17 cellular contexts compared by ENCODE assay signal in genomic region chr5:142119051-142119625, GRCh38. TPM values are rescaled to one million over a fixed set of nuclear protein-coding genes. Genes with fewer than 3 reads are reported as not detected.
DNase-seq lines count a peak whose midpoint lies in the region; ATAC-seq and TF ChIP-seq lines count a peak whose summit lies in the region.
"Had no signal": no experiment of that assay in that cellular context is flagged by ENCODE, and none has a peak within 500 bp of the region (broad histone marks: within the 10 kb centered on the region; RNA-seq: fewer than 3 reads in every experiment).

No MANE protein-coding gene starts in this region.

- peaks cover 83% of the 10 kb centered on the region for H3K4me1 Mint-ChIP-seq in activated T-cell treated with anti-CD3 and anti-CD28 coated beads, Interleukin-2, amount 50 U/mL, for 24 hours (ENCODE audit: low read depth)
- peaks cover 85 to 94% (median 88%) of the 10 kb centered on the region in 3 donors for H3K4me1 Mint-ChIP-seq in T-cell

- H3K9me3 ChIP-seq in HEK293 (ENCODE audit: control insufficient read depth, insufficient read depth, low read depth, low read length) (no peaks in the 10 kb centered on the region), transverse colon (no peaks in the 10 kb centered on the region)
- H3K9me3 ChIP-seq: A549 had no signal

- peaks cover 3% of the 10 kb centered on the region for H3K9me3 Mint-ChIP-seq in activated T-cell treated with anti-CD3 and anti-CD28 coated beads, Interleukin-2, amount 50 U/mL, for 24 hours
- H3K9me3 Mint-ChIP-seq in T-cell, result no peaks in the 10 kb centered on the region

- H3K4me3 Mint-ChIP-seq in activated T-cell treated with anti-CD3 and anti-CD28 coated beads, Interleukin-2, amount 50 U/mL, for 24 hours, result no peak overlapping the region
- H3K4me3 Mint-ChIP-seq in T-cell, result peak overlapping the region in 1 of 3 donors; percentile 70

- in situ Hi-C loops in transverse colon (cut with MboI; ENCODE audit: low pct_ligation_motif_present in 1 of 4, low pct_unique_long_range_greater_than_20kb in 1 of 4, low sequenced_read_pairs in 3 of 4), result no loop called here

- no peaks in the 10 kb centered on the region for H3K27me3 ChIP-seq in transverse colon

- H3K4me1 ChIP-seq in HEK293 (ENCODE audit: control insufficient read depth, insufficient read depth, low read length), result peaks cover 18% of the 10 kb centered on the region
- H3K4me1 ChIP-seq in transverse colon, result peaks cover 0 to 34% (median 0%) of the 10 kb centered on the region in 4 donors

- H3K36me3 ChIP-seq in HEK293 (ENCODE audit: control insufficient read depth in 2 of 2, insufficient read depth in 1 of 2, low read length in 2 of 2) (peaks cover 0 to 15% of the 10 kb centered on the region in 2 experiments; a peak in 2 of 3 replicates), transverse colon (no peaks in the 10 kb centered on the region)

- H3K36me3 Mint-ChIP-seq in activated T-cell treated with anti-CD3 and anti-CD28 coated beads, Interleukin-2, amount 50 U/mL, for 24 hours (ENCODE audit: low read depth), result peaks cover 79% of the 10 kb centered on the region
- peaks cover 47% of the 10 kb centered on the region for H3K36me3 Mint-ChIP-seq in T-cell

- POLR2A ChIA-PET in HEK293 (lab: Yijun Ruan, JAX), result no interaction called here
- POLR2A ChIA-PET in T-cell (lab: Charles Lee), result interaction anchor here in 1 of 2 donors (0.6 kb wide), 1 partner anchor 20 kb away, joined by 3 read pairs; no protein-coding TSS in a partner anchor

- TF ChIP-seq CTCF in HEK293 (tag by site-specific recombination; IDR thresholded peaks at IDR 0.05) (no peak), transverse colon (IDR thresholded peaks at IDR 0.05) (no peak)

- no peaks in the 10 kb centered on the region for H3K27me3 Mint-ChIP-seq in activated T-cell treated with anti-CD3 and anti-CD28 coated beads, Interleukin-2, amount 50 U/mL, for 24 hours
- no peaks in the 10 kb centered on the region for H3K27me3 Mint-ChIP-seq in T-cell
- H3K27me3 Mint-ChIP-seq: IgD-negative memory B cell had no signal

- no peak for TF ChIP-seq POLR2A in erythroblast (IDR thresholded peaks at IDR 0.05; ENCODE audit: low read length)
- TF ChIP-seq POLR2A in transverse colon (IDR thresholded peaks at IDR 0.05), result no peak

- TF ChIP-seq EP300 in transverse colon (IDR thresholded peaks at IDR 0.05; ENCODE audit: low read depth), result no peak

- no peak for DNase-seq in activated T-cell treated with anti-CD3 and anti-CD28 coated beads, Interleukin-2, amount 50 U/mL, for 24 hours
- no peak for DNase-seq in activated T-cell treated with anti-CD3 and anti-CD28 coated beads, Interleukin-2, amount 50 U/mL, for 1 hour
- DNase-seq in T-cell, result no peak
- DNase-seq in erythroblast (lab: John Stamatoyannopoulos, UW), result peak; percentile 88 to 92
- DNase-seq in transverse colon, result no peak
- DNase-seq: DND-41, GF-D8, NCI-H1092, NCI-H2107, NCI-H446 had no signal

- H3K27ac ChIP-seq in HEK293 (ENCODE audit: extremely low read depth, low read depth, low read length) (no peak overlapping the region), transverse colon (no peak overlapping the region)
- H3K27ac ChIP-seq: A549, C4-2B had no signal

- no peak for ATAC-seq in T-cell (replicated peaks in 1 of 4)
- ATAC-seq in HG02763 (IDR thresholded peaks at IDR 0.05; ENCODE audit: unreplicated experiment), result no peak
- ATAC-seq in HG03175 (IDR thresholded peaks at IDR 0.05; ENCODE audit: unreplicated experiment), result no peak
- ATAC-seq: A549, Right ventricle myocardium inferior had no signal

- peak overlapping the region; percentile 0 for H3K27ac Mint-ChIP-seq in activated T-cell treated with anti-CD3 and anti-CD28 coated beads, Interleukin-2, amount 50 U/mL, for 24 hours
- peak overlapping the region; percentile 23 to 40 for H3K27ac Mint-ChIP-seq in T-cell
- H3K27ac Mint-ChIP-seq: IgD-negative memory B cell had no signal

- intact Hi-C loops in transverse colon (cut with DNase I; ENCODE audit: low total_unique reads), result no loop called here

- no peak overlapping the region for H3K4me3 ChIP-seq in HEK293 (ENCODE audit: low read depth, low read length)
- H3K4me3 ChIP-seq in transverse colon, result no peak overlapping the region
- H3K4me3 ChIP-seq: A549 had no signal

- CTCF ChIA-PET in HEK293 (lab: Yijun Ruan, JAX), result interaction anchor here (0.5 kb wide), 1 partner anchor 89 kb away, joined by 3 read pairs; no protein-coding TSS in a partner anchor
- CTCF ChIA-PET in T-cell (lab: Charles Lee), result interaction anchor here in 1 of 2 donors (0.6 to 2.2 kb wide), 3 partner anchors 10 to 15 kb away, joined by 3 to 5 read pairs (median 4); no protein-coding TSS in a partner anchor

TF ChIP-seq in HEK293, 187 proteins besides CTCF, POLR2A, EP300 and RAD21:
- TF ChIP-seq, protein P1, sequence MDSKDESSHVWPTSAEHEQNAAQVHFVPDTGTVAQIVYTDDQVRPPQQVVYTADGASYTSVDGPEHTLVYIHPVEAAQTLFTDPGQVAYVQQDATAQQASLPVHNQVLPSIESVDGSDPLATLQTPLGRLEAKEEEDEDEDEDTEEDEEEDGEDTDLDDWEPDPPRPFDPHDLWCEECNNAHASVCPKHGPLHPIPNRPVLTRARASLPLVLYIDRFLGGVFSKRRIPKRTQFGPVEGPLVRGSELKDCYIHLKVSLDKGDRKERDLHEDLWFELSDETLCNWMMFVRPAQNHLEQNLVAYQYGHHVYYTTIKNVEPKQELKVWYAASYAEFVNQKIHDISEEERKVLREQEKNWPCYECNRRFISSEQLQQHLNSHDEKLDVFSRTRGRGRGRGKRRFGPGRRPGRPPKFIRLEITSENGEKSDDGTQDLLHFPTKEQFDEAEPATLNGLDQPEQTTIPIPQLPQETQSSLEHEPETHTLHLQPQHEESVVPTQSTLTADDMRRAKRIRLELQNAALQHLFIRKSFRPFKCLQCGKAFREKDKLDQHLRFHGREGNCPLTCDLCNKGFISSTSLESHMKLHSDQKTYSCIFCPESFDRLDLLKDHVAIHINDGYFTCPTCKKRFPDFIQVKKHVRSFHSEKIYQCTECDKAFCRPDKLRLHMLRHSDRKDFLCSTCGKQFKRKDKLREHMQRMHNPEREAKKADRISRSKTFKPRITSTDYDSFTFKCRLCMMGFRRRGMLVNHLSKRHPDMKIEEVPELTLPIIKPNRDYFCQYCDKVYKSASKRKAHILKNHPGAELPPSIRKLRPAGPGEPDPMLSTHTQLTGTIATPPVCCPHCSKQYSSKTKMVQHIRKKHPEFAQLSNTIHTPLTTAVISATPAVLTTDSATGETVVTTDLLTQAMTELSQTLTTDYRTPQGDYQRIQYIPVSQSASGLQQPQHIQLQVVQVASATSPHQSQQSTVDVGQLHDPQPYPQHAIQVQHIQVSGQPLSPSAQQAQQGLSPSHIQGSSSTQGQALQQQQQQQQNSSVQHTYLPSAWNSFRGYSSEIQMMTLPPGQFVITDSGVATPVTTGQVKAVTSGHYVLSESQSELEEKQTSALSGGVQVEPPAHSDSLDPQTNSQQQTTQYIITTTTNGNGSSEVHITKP (tag by site-specific recombination; IDR thresholded peaks at IDR 0.05), result 0 out of 2 replicates have a peak, but pooled peaks have one; percentile 16
- TF ChIP-seq ZNF23 (tag by site-specific recombination; IDR thresholded peaks at IDR 0.05; ENCODE audit: borderline replicate concordance), result no peak
- peak; percentile 57 for TF ChIP-seq EGR2 (tag by site-specific recombination; IDR thresholded peaks at IDR 0.05; ENCODE audit: low read depth)
- peak; percentile 54 for TF ChIP-seq ZFHX2 (tag by site-specific recombination; conservative IDR thresholded peaks at IDR 0.05)

RNA-seq across cellular contexts. Expression of gene NDFIP1, which starts 10.6 kb away (rescaled TPM):
- 100 to 1,000 TPM in 2 of 5 donors, 10 to 100 TPM in 3; 76.3 to 194 (median 90.8) TPM for total RNA-seq in T-cell
- 10 to 100 TPM; 19.1 to 92.2 (median 65.6) TPM for total RNA-seq in transverse colon

Comparison
In these comparisons a context has a peak if more than half of its experiments do, and no peak if none do; other contexts are left out.
1. DNase-seq: peak in erythroblast (2 of 2); none in activated T-cell treated with anti-CD3 and anti-CD28 coated beads, Interleukin-2, amount 50 U/mL, for 24 hours (single experiment), activated T-cell treated with anti-CD3 and anti-CD28 coated beads, Interleukin-2, amount 50 U/mL, for 1 hour (single experiment), T-cell (0 of 34) and transverse colon (single experiment).